In the genomic region with DNA sequence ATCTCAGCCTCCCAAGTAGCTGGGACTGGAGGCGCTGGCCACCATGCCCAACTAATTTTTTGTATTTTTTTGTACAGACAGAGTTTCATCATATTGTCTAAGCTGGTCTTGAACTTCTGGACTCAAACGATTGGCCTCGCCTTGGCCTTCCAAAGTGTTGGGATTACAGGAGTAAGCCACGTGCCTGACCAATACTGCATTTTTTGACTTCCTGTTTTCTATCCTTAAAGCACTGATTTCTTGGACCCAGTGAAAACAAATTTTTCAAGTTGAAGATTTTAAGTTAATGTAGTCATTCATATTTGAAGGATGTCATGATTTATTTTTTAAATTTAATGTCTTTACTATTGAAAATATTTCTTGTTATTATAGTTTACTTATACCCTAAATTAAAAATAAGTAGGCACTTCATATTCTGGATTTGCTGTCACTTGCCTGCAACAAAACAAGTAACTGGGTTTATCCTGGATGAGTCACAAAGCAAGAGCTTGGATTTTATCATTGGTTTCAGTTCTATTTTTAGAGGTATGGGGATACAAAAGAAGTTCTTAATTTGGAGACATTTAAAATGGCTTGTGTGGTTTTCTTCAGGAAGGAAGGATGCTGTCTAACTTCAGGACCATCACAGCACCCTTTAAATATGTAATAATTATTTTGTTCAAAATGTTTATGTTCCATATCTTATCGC, we compare ENCODE assay signal across 1 cellular context.
TF ChIP-seq lines count a peak whose summit lies in the region.

No MANE protein-coding gene starts in this region.

TF ChIP-seq in IMR-90, 13 proteins besides CTCF, POLR2A, EP300 and RAD21:
- TF ChIP-seq BHLHE40 (IDR thresholded peaks at IDR 0.05; ENCODE audit: low read depth, low read length): no peak
- TF ChIP-seq, protein P1, sequence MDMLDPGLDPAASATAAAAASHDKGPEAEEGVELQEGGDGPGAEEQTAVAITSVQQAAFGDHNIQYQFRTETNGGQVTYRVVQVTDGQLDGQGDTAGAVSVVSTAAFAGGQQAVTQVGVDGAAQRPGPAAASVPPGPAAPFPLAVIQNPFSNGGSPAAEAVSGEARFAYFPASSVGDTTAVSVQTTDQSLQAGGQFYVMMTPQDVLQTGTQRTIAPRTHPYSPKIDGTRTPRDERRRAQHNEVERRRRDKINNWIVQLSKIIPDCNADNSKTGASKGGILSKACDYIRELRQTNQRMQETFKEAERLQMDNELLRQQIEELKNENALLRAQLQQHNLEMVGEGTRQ (IDR thresholded peaks at IDR 0.05; ENCODE audit: low read depth, low read length): no peak
- TF ChIP-seq MAFK (IDR thresholded peaks at IDR 0.05; ENCODE audit: low read depth, low read length): no peak
- no peak for TF ChIP-seq FOS (IDR thresholded peaks at IDR 0.05; ENCODE audit: low read depth, low read length)
- TF ChIP-seq ELK1 (IDR thresholded peaks at IDR 0.05; ENCODE audit: borderline replicate concordance, low read depth, low read length): no peak
- no peak for TF ChIP-seq MAZ (IDR thresholded peaks at IDR 0.05; ENCODE audit: borderline replicate concordance, low read depth, low read length)
- no peak for TF ChIP-seq RCOR1 (IDR thresholded peaks at IDR 0.05; ENCODE audit: insufficient replicate concordance, low read length)
- no peak for TF ChIP-seq CHD1 (IDR thresholded peaks at IDR 0.05; ENCODE audit: low read depth, low read length)
- no peak for TF ChIP-seq SMC3 (IDR thresholded peaks at IDR 0.05; ENCODE audit: low read depth, low read length)
- no peak for TF ChIP-seq NFE2L2 (IDR thresholded peaks at IDR 0.05; ENCODE audit: low read depth, low read length)
- no peak for TF ChIP-seq MXI1 (IDR thresholded peaks at IDR 0.05; ENCODE audit: borderline replicate concordance, low read depth, low read length)
- no peak for TF ChIP-seq CEBPB (IDR thresholded peaks at IDR 0.05; ENCODE audit: low read depth, low read length)
- no peak for TF ChIP-seq RFX5 (IDR thresholded peaks at IDR 0.05; ENCODE audit: low read depth, low read length)
